18 cellular contexts compared by ENCODE assay signal in the genomic region with DNA sequence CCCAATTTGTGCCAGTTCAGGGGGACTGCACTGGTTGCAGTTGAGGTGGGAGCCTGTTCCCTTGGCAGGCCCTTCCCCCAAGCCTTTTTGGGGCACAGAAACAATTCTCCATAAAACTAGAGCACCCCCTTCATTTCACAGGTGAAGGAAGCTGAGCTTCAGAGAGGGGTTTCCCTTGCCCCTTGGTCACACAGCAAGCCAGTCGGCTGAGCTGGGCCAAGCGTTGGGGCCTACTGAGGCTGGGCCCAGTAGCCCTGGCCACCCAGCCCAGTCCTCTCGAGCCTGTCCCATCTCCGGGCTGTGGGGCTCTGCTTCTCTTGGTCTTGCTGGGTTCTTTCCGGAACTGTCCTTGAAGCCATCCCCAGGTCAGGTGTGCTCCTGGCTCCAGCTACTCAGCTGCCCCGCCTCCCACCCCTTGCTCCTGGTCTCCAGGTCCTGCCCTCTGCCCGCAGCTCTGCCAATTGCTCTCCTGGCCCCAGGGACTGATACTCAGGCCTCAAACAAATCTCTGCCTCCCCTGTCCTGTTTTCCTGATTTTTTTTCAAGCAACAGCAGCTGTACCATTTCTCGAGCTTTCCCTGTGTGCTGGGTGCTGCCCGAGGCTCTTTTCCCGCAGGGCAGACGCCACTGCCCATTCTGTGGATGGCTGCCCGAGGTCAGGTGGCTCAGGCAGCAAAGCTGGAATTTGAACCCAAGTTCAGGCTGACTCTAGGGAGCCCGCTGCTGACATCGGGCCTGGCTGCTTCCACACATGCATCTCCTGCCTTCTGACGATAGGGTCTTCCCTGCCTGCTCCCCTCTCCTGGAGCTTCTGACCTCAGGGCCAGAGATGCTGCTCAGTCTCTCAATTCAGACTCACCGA.
DNase-seq lines count a peak whose midpoint lies in the region; ATAC-seq, FAIRE-seq and TF ChIP-seq lines count a peak whose summit lies in the region.
"Had no signal": no experiment of that assay in that cellular context is flagged by ENCODE, and none has a peak within 500 bp of the region (broad histone marks: within the 10 kb centered on the region; RNA-seq: fewer than 3 reads in every experiment).

No MANE protein-coding gene starts in this region.

- peaks cover 7% of the 10 kb centered on the region; the same call in 1 of the 2 replicates for H3F3A ChIP-seq in GM23338 (replicated peaks; ENCODE audit: low read depth)

- peaks cover 15% of the 10 kb centered on the region for H3K27me3 Mint-ChIP-seq in GM23338 (ENCODE audit: insufficient read depth, low read depth, poor library complexity)
- peaks cover 8% of the 10 kb centered on the region for H3K27me3 Mint-ChIP-seq in activated CD4-positive, alpha-beta memory T cell treated with anti-CD3 and anti-CD28 coated beads, Interleukin-2, amount 10 ng/mL, durations not matched to agents 7 days and 5 days

- SMC1A ChIA-PET in GM12878 (lab: Charles Lee; ENCODE audit: uncharacterized antibody, unreplicated experiment) = no interaction called here

- peaks cover 53% of the 10 kb centered on the region for H3K4me1 Mint-ChIP-seq in GM23338
- peaks cover 15% of the 10 kb centered on the region for H3K4me1 Mint-ChIP-seq in activated CD4-positive, alpha-beta memory T cell treated with anti-CD3 and anti-CD28 coated beads, Interleukin-2, amount 10 ng/mL, durations not matched to agents 7 days and 5 days

- TF ChIP-seq POLR2A in GM12878 (IDR thresholded peaks at IDR 0.05; ENCODE audit: low read depth, low read length) (no peak), right lobe of liver (IDR thresholded peaks at IDR 0.05) (no peak)

- H3K79me2 ChIP-seq in GM23338 (replicated peaks; ENCODE audit: insufficient read depth) (no peaks in the 10 kb centered on the region), GM12878 (ENCODE audit: control insufficient read depth, insufficient read depth, low read length) (no peaks in the 10 kb centered on the region)

- H2AFZ ChIP-seq in GM23338 (peak overlapping the region; percentile 21; the same call in 1 of the 2 replicates), GM12878 (ENCODE audit: control insufficient read depth, low read depth, low read length) (no peak overlapping the region)

- no peak for ATAC-seq in GM23338
- ATAC-seq in GM12878 = no peak
- peak; percentile 53 to 80 (median 75) for ATAC-seq in right lobe of liver
- ATAC-seq in sciatic nerve = no peak
- no peak for ATAC-seq in GM19328 (IDR thresholded peaks at IDR 0.05; ENCODE audit: unreplicated experiment)
- ATAC-seq: K562 had no signal

- POLR2A ChIA-PET in GM12878 (lab: Charles Lee) = no interaction called here
- POLR2A ChIA-PET in activated CD4-positive, alpha-beta memory T cell treated with anti-CD3 and anti-CD28 coated beads, Interleukin-2, amount 10 ng/mL, durations not matched to agents 7 days and 5 days (lab: Charles Lee) = no interaction called here

- RAD21 ChIA-PET in GM12878 (lab: Charles Lee; ENCODE audit: unreplicated experiment) = no interaction called here

- no peaks in the 10 kb centered on the region for H3K9me2 ChIP-seq in GM23338 (ENCODE audit: insufficient read depth)
- H3K9me2 ChIP-seq: SK-N-SH had no signal

- TF ChIP-seq CTCF in GM23338 (conservative IDR thresholded peaks at IDR 0.05; ENCODE audit: low read depth in 2 of 2) (no peak), GM12878 (IDR thresholded peaks at IDR 0.05 in 2 of 3, conservative IDR thresholded peaks at IDR 0.05 in 1 of 3; ENCODE audit: control insufficient read depth in 2 of 3, extremely low read depth in 1 of 3, insufficient read depth in 1 of 3, low read depth in 3 of 3, low read length in 3 of 3) (no peak), right lobe of liver (IDR thresholded peaks at IDR 0.05) (no peak)

- H3K27ac ChIP-seq in GM23338 (ENCODE audit: low read depth) (no peak overlapping the region), GM12878 (ENCODE audit: control insufficient read depth, insufficient read depth) (no peak overlapping the region), right lobe of liver (peak overlapping the region in 1 of 3 donors; percentile 36)
- H3K27ac ChIP-seq: C4-2B had no signal

- H3K27ac Mint-ChIP-seq in GM23338 = peak overlapping the region; percentile 84
- H3K27ac Mint-ChIP-seq in activated CD4-positive, alpha-beta memory T cell treated with anti-CD3 and anti-CD28 coated beads, Interleukin-2, amount 10 ng/mL, durations not matched to agents 7 days and 5 days = no peak overlapping the region

- H3K4me3 Mint-ChIP-seq in GM23338 = no peak overlapping the region; the same call in 2 of the 3 replicates
- H3K4me3 Mint-ChIP-seq in activated CD4-positive, alpha-beta memory T cell treated with anti-CD3 and anti-CD28 coated beads, Interleukin-2, amount 10 ng/mL, durations not matched to agents 7 days and 5 days = no peak overlapping the region

- no peaks in the 10 kb centered on the region for H3K9me3 Mint-ChIP-seq in GM23338
- no peaks in the 10 kb centered on the region for H3K9me3 Mint-ChIP-seq in activated CD4-positive, alpha-beta memory T cell treated with anti-CD3 and anti-CD28 coated beads, Interleukin-2, amount 10 ng/mL, durations not matched to agents 7 days and 5 days

- intact Hi-C loops in GM12878 (cut with micrococcal nuclease; ENCODE audit: unreplicated experiment) = loop anchor here (5.0 kb wide), 1 partner anchor 287 kb away; no protein-coding TSS in a partner anchor
- intact Hi-C loops in right lobe of liver (cut with DNase I) = no loop called here
- intact Hi-C loops in sciatic nerve (cut with DNase I) = no loop called here

- H3K4me3 ChIP-seq in GM23338 (no peak overlapping the region), GM12878 (no peak overlapping the region), right lobe of liver (no peak overlapping the region)
- H3K4me3 ChIP-seq: K562 had no signal

- peaks cover 14% of the 10 kb centered on the region for H3K27me3 ChIP-seq in GM23338 (ENCODE audit: insufficient read depth)
- H3K27me3 ChIP-seq in GM12878 (replicated peaks in 1 of 2; ENCODE audit: control insufficient read depth in 2 of 2, insufficient read depth in 2 of 2, low read length in 1 of 2) = no peaks in the 10 kb centered on the region
- no peaks in the 10 kb centered on the region for H3K27me3 ChIP-seq in right lobe of liver

- no peak for TF ChIP-seq RAD21 in GM12878 (IDR thresholded peaks at IDR 0.05; ENCODE audit: insufficient read depth, low read depth, low read length)

- no peak for FAIRE-seq in GM12878 (lab: Jason Lieb, UNC)
- FAIRE-seq: K562, RCC 7860 had no signal

- H3K9me3 ChIP-seq in GM12878 (replicated peaks; ENCODE audit: control insufficient read depth, insufficient read depth, low read length) (no peaks in the 10 kb centered on the region), right lobe of liver (no peaks in the 10 kb centered on the region)
- H3K9me3 ChIP-seq: SK-N-SH had no signal

- in situ Hi-C loops in GM12878 (cut with MboI) = no loop called here

- DNase-seq in GM23338 (ENCODE audit: low spot score) (no peak), GM12878 (ENCODE audit: low read depth, low spot score) (no peak), right lobe of liver (peak in 2 of 3 donors; percentile 69 to 70), sciatic nerve (ENCODE audit: low spot score) (peak; percentile 35), dedifferentiated amniotic fluid mesenchymal stem cell (ENCODE audit: extremely low spot score) (no peak)
- DNase-seq in activated CD4-positive, alpha-beta memory T cell treated with anti-CD3 and anti-CD28 coated beads, Interleukin-2, amount 10 ng/mL, durations not matched to agents 7 days and 5 days = no peak
- DNase-seq in activated CD4-positive, alpha-beta T cell treated with anti-CD3 and anti-CD28 coated beads, Interleukin-2, amount 50 U/mL, for 4 hours = no peak
- DNase-seq: DMS 273 treated with DMSO at 0.1 percent for 48 hours, GDM1, GOT3, NCI-H1105 treated with DMSO at 0.1 percent for 48 hours, NCI-H1694, Right ventricle myocardium superior, SK-N-SH had no signal

- no peaks in the 10 kb centered on the region for H4K20me1 ChIP-seq in GM23338 (replicated peaks; ENCODE audit: insufficient read depth)
- no peaks in the 10 kb centered on the region for H4K20me1 ChIP-seq in GM12878 (ENCODE audit: control insufficient read depth, insufficient read depth)

- no TSS peak for BruUV-seq in GM12878 (replicated peaks; lab: Mats Ljungman, UMichigan)

- H3K36me3 ChIP-seq in GM23338 (ENCODE audit: insufficient read depth) = no peaks in the 10 kb centered on the region
- no peaks in the 10 kb centered on the region for H3K36me3 ChIP-seq in GM12878 (ENCODE audit: control insufficient read depth in 2 of 2, insufficient read depth in 2 of 2, low read length in 1 of 2)
- H3K36me3 ChIP-seq in right lobe of liver = no peaks in the 10 kb centered on the region

- CTCF ChIA-PET in GM12878 (lab: Yijun Ruan, JAX) = no interaction called here
- CTCF ChIA-PET in activated CD4-positive, alpha-beta memory T cell treated with anti-CD3 and anti-CD28 coated beads, Interleukin-2, amount 10 ng/mL, durations not matched to agents 7 days and 5 days (lab: Charles Lee) = no interaction called here

- H3K9ac ChIP-seq in GM12878 (ENCODE audit: control insufficient read depth, insufficient read depth, low read length) = no peak overlapping the region
- H3K9ac ChIP-seq: SK-N-SH had no signal

- H3K36me3 Mint-ChIP-seq in GM23338 (ENCODE audit: low read depth) = no peaks in the 10 kb centered on the region
- H3K36me3 Mint-ChIP-seq in activated CD4-positive, alpha-beta memory T cell treated with anti-CD3 and anti-CD28 coated beads, Interleukin-2, amount 10 ng/mL, durations not matched to agents 7 days and 5 days (ENCODE audit: low read depth) = no peaks in the 10 kb centered on the region

- H3K4me1 ChIP-seq in GM23338 (ENCODE audit: insufficient read depth) = peaks cover 48% of the 10 kb centered on the region
- H3K4me1 ChIP-seq in GM12878 (ENCODE audit: control insufficient read depth, insufficient read depth, low read length) = peaks cover 25% of the 10 kb centered on the region
- H3K4me1 ChIP-seq in right lobe of liver = peaks cover 0 to 14% (median 0%) of the 10 kb centered on the region in 4 donors

- no peak for TF ChIP-seq EP300 in GM12878 (IDR thresholded peaks at IDR 0.05; ENCODE audit: borderline replicate concordance in 1 of 2, control insufficient read depth in 1 of 2, low read depth in 2 of 2, low read length in 2 of 2)

- 96% methylated on average over 16 of the region's 16 CpGs for WGBS in GM12878 (ENCODE audit: insufficient coverage, insufficient replicate concordance, low lambda C conversion rate, missing lambda C conversion rate)
- WGBS in right lobe of liver (ENCODE audit: insufficient coverage, low coverage, low lambda C conversion rate, missing lambda C conversion rate) = 28% methylated on average over 11 of the region's 16 CpGs

- no peak overlapping the region for H3K4me2 ChIP-seq in GM23338
- peak overlapping the region; percentile 45; the same call in 1 of the 2 replicates for H3K4me2 ChIP-seq in GM12878 (ENCODE audit: control insufficient read depth, insufficient read depth)
- H3K4me2 ChIP-seq: SK-N-SH had no signal

TF ChIP-seq in GM12878, 131 proteins besides CTCF, POLR2A, EP300 and RAD21 (continues in another document):
- TF ChIP-seq MTA2 (IDR thresholded peaks at IDR 0.05; ENCODE audit: low read depth) (no peak), PAX8 (IDR thresholded peaks at IDR 0.05) (no peak), DPF2 (IDR thresholded peaks at IDR 0.05) (no peak), ASH2L (IDR thresholded peaks at IDR 0.05; ENCODE audit: borderline replicate concordance, low read depth) (no peak), SIN3A (IDR thresholded peaks at IDR 0.05; ENCODE audit: low read depth, low read length) (no peak), EED (IDR thresholded peaks at IDR 0.05; ENCODE audit: low read depth) (no peak)

Comparison
In these comparisons a context has a peak if more than half of its experiments do, and no peak if none do; other contexts are left out.
1. ATAC-seq: peak in right lobe of liver (4 of 4); none in GM23338 (single experiment), GM12878 (single experiment), sciatic nerve (single experiment) and GM19328 (single experiment).
2. DNase-seq: peak in right lobe of liver (2 of 3) and sciatic nerve (single experiment); none in GM23338 (single experiment), GM12878 (single experiment), dedifferentiated amniotic fluid mesenchymal stem cell (single experiment), activated CD4-positive, alpha-beta memory T cell treated with anti-CD3 and anti-CD28 coated beads, Interleukin-2, amount 10 ng/mL, durations not matched to agents 7 days and 5 days (single experiment) and activated CD4-positive, alpha-beta T cell treated with anti-CD3 and anti-CD28 coated beads, Interleukin-2, amount 50 U/mL, for 4 hours (0 of 2).